Comparison of ENCODE assay signal across 2 cellular contexts in the genomic region with DNA sequence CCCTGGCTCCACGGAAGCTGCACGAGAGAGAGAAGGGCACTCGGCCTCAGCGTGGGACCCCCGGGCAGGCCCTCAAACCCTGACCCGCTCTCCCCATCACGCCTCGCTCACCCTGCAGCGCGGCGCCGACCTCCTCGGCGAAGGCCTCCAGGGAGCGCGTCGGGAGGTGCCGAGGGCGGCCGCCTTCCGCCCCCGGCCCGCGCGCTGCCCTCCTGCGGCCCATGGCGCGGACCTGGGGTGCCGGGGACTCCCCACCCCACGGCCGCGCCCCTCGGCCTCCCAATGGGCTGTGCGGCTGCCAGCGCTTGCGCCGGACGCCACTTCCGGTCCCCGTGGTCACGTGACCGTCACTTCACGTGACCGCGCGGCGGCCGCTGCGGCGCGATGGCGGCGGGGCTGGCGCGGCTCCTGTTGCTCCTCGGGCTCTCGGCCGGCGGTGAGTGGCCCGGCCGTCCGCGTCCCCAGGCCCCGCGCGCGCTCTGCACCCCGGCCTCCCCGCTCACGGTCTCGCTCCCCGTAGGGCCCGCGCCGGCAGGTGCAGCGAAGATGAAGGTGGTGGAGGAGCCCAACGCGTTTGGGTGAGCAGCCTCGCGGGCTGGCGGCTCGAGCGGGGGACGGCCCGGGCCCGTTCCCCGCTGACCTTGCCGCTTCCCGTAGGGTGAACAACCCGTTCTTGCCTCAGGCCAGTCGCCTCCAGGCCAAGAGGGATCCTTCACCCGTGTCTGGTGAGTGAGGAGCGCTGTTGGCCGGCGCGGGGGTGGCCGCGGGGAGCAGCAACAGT.
TF ChIP-seq lines count a peak whose summit lies in the region.

GNPTG (plus strand) TSS at position 350 of the 781 bp plus-strand sequence; CDS start at position 385, 35 bp downstream.
TSR3 (minus strand) TSS at position 297 of the 781 bp plus-strand sequence; CDS start at position 223, 74 bp downstream.

TF ChIP-seq in GM12891, 5 proteins besides CTCF, POLR2A, EP300 and RAD21:
- peak; percentile 3 for TF ChIP-seq PAX5 (IDR thresholded peaks at IDR 0.05; ENCODE audit: insufficient read depth, low read length, severe bottlenecking)
- TF ChIP-seq TAF1 (IDR thresholded peaks at IDR 0.05; ENCODE audit: low read depth, low read length), result peak; percentile 91
- peak; percentile 51 for TF ChIP-seq SPI1 (IDR thresholded peaks at IDR 0.05; ENCODE audit: low read depth, low read length)
- TF ChIP-seq POU2F2 (IDR thresholded peaks at IDR 0.05; ENCODE audit: low read depth, low read length), result peak; percentile 87; the same call in 1 of the 2 replicates
- peak; percentile 63 for TF ChIP-seq POLR2AphosphoS5 (IDR thresholded peaks at IDR 0.05; ENCODE audit: low read depth, low read length)
TF ChIP-seq in GM12891: peak in this region for 5.

TF ChIP-seq in K562, 482 proteins besides CTCF, POLR2A, EP300 and RAD21 (continues in another document):
- peak; percentile 73 for TF ChIP-seq POU5F1 (IDR thresholded peaks at IDR 0.05; ENCODE audit: borderline replicate concordance, low read depth, low read length, partially characterized antibody)
- peak; percentile 92 for TF ChIP-seq CBX1 (IDR thresholded peaks at IDR 0.05; ENCODE audit: low read depth)
- TF ChIP-seq ZNF184 (CRISPR knock-in tag; IDR thresholded peaks at IDR 0.05), result no peak
- TF ChIP-seq CCNT2 (IDR thresholded peaks at IDR 0.05; ENCODE audit: borderline replicate concordance, extremely low read depth, insufficient read length, low read depth, low read length), result peak; percentile 83
- peak; percentile 93 for TF ChIP-seq KLF1 (tag; IDR thresholded peaks at IDR 0.05)
- no peak; a peak in 1 of 4 replicates for TF ChIP-seq TEAD1 (CRISPR knock-in tag; IDR thresholded peaks at IDR 0.05)
- TF ChIP-seq E2F5 (CRISPR knock-in tag; IDR thresholded peaks at IDR 0.05), result no peak
- no peak for TF ChIP-seq ZNF696 (CRISPR knock-in tag; conservative IDR thresholded peaks at IDR 0.05)
- peak; percentile 66; the same call in 1 of the 2 replicates for TF ChIP-seq ZFX (CRISPR knock-in tag; IDR thresholded peaks at IDR 0.05)
- TF ChIP-seq ZBTB7A (IDR thresholded peaks at IDR 0.05; ENCODE audit: borderline replicate concordance, control insufficient read depth, low read depth, low read length), result peak; percentile 68; the same call in 1 of the 2 replicates
- TF ChIP-seq ZNF253 (CRISPR knock-in tag; conservative IDR thresholded peaks at IDR 0.05), result no peak
- TF ChIP-seq, protein P1, sequence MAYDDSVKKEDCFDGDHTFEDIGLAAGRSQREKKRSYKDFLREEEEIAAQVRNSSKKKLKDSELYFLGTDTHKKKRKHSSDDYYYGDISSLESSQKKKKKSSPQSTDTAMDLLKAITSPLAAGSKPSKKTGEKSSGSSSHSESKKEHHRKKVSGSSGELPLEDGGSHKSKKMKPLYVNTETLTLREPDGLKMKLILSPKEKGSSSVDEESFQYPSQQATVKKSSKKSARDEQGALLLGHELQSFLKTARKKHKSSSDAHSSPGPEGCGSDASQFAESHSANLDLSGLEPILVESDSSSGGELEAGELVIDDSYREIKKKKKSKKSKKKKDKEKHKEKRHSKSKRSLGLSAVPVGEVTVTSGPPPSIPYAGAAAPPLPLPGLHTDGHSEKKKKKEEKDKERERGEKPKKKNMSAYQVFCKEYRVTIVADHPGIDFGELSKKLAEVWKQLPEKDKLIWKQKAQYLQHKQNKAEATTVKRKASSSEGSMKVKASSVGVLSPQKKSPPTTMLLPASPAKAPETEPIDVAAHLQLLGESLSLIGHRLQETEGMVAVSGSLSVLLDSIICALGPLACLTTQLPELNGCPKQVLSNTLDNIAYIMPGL (CRISPR knock-in tag; IDR thresholded peaks at IDR 0.05), result peak; percentile 32; the same call in 1 of the 2 replicates
- 0 out of 2 replicates have a peak, but pooled peaks have one; percentile 18 for TF ChIP-seq ZBTB17 (CRISPR knock-in tag; IDR thresholded peaks at IDR 0.05)
- TF ChIP-seq ZNF384 (IDR thresholded peaks at IDR 0.05; ENCODE audit: low read depth, low read length), result no peak
- no peak for TF ChIP-seq ZNF75A (CRISPR knock-in tag; IDR thresholded peaks at IDR 0.05)
- no peak for TF ChIP-seq ILK (tag; IDR thresholded peaks at IDR 0.05; ENCODE audit: borderline replicate concordance, low read depth)
- peak; percentile 30; the same call in 1 of the 2 replicates for TF ChIP-seq ZNF76 (CRISPR knock-in tag; IDR thresholded peaks at IDR 0.05; ENCODE audit: borderline replicate concordance)
- TF ChIP-seq XRCC3 (IDR thresholded peaks at IDR 0.05), result no peak
- TF ChIP-seq CHD1 (IDR thresholded peaks at IDR 0.05; ENCODE audit: low read length), result peak; percentile 44
- no peak for TF ChIP-seq MTA1 (IDR thresholded peaks at IDR 0.05; ENCODE audit: borderline replicate concordance)
- TF ChIP-seq ZNF24 (IDR thresholded peaks at IDR 0.05), result peak; percentile 19; the same call in 1 of the 2 replicates
- TF ChIP-seq PTBP1 (IDR thresholded peaks at IDR 0.05; ENCODE audit: low read depth, low read length), result no peak
- TF ChIP-seq CBX3 (IDR thresholded peaks at IDR 0.05; ENCODE audit: borderline replicate concordance in 1 of 2, low read length in 2 of 2), result no peak
- no peak for TF ChIP-seq NFXL1 (CRISPR knock-in tag; IDR thresholded peaks at IDR 0.05)
- no peak for TF ChIP-seq ZNF41 (CRISPR knock-in tag; conservative IDR thresholded peaks at IDR 0.05)
- no peak for TF ChIP-seq HOXB6 (CRISPR knock-in tag; IDR thresholded peaks at IDR 0.05; ENCODE audit: borderline replicate concordance)
- TF ChIP-seq DNMT1 (IDR thresholded peaks at IDR 0.05), result no peak
- no peak for TF ChIP-seq ZNF124 (CRISPR knock-in tag; IDR thresholded peaks at IDR 0.05)
- no peak for TF ChIP-seq BACH1 (tag; IDR thresholded peaks at IDR 0.05)
- peak; percentile 99 for TF ChIP-seq ETS1 (conservative IDR thresholded peaks at IDR 0.05; ENCODE audit: control insufficient read depth, low read depth, low read length)
- TF ChIP-seq CAMTA2 (CRISPR knock-in tag; conservative IDR thresholded peaks at IDR 0.05), result no peak
- peak in 1 of 2 experiments; percentile 3; a peak in 1 of 4 replicates for TF ChIP-seq FOXK2 (conservative IDR thresholded peaks at IDR 0.05 in 1 of 2, IDR thresholded peaks at IDR 0.05 in 1 of 2; ENCODE audit: low read depth in 2 of 2)
- peak; percentile 65; the same call in 1 of the 2 replicates for TF ChIP-seq MTA3 (IDR thresholded peaks at IDR 0.05; ENCODE audit: borderline replicate concordance)
- peak in 1 of 2 experiments; percentile 93; a peak in 2 of 4 replicates for TF ChIP-seq KDM4B (IDR thresholded peaks at IDR 0.05; ENCODE audit: borderline replicate concordance in 2 of 2, low read depth in 1 of 2)
- no peak for TF ChIP-seq MYBL2 (IDR thresholded peaks at IDR 0.05; ENCODE audit: low read depth)
- TF ChIP-seq MYBL2 (CRISPR knock-in tag; IDR thresholded peaks at IDR 0.05; ENCODE audit: borderline replicate concordance), result no peak
- TF ChIP-seq CREM (IDR thresholded peaks at IDR 0.05; ENCODE audit: low read depth), result peak; percentile 92
- TF ChIP-seq RCOR1 (IDR thresholded peaks at IDR 0.05; ENCODE audit: borderline replicate concordance in 1 of 2, low read depth in 2 of 2, low read length in 2 of 2), result peak in 1 of 2 experiments; percentile 81; a peak in 1 of 4 replicates
- no peak for TF ChIP-seq SMARCC2 (IDR thresholded peaks at IDR 0.05; ENCODE audit: low read depth)
- TF ChIP-seq, protein P2, sequence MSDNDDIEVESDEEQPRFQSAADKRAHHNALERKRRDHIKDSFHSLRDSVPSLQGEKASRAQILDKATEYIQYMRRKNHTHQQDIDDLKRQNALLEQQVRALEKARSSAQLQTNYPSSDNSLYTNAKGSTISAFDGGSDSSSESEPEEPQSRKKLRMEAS (CRISPR knock-in tag; IDR thresholded peaks at IDR 0.05), result peak; percentile 50
- TF ChIP-seq JUN (IDR thresholded peaks at IDR 0.05; ENCODE audit: borderline replicate concordance, low read depth, low read length), result peak; percentile 46; the same call in 1 of the 2 replicates
- no peak for TF ChIP-seq JUN (CRISPR knock-in tag; IDR thresholded peaks at IDR 0.05; ENCODE audit: borderline replicate concordance)
- no peak for TF ChIP-seq NFE2L1 (tag; IDR thresholded peaks at IDR 0.05; ENCODE audit: borderline replicate concordance, low read depth)
- TF ChIP-seq CLOCK (CRISPR knock-in tag; IDR thresholded peaks at IDR 0.05; ENCODE audit: borderline replicate concordance), result 0 out of 2 replicates have a peak, but pooled peaks have one; percentile 54
- peak; percentile 98 for TF ChIP-seq ELF2 (CRISPR knock-in tag; IDR thresholded peaks at IDR 0.05)
- no peak for TF ChIP-seq NFATC3 (IDR thresholded peaks at IDR 0.05)
- no peak for TF ChIP-seq ELF4 (CRISPR knock-in tag; IDR thresholded peaks at IDR 0.05)
- TF ChIP-seq, protein P3, sequence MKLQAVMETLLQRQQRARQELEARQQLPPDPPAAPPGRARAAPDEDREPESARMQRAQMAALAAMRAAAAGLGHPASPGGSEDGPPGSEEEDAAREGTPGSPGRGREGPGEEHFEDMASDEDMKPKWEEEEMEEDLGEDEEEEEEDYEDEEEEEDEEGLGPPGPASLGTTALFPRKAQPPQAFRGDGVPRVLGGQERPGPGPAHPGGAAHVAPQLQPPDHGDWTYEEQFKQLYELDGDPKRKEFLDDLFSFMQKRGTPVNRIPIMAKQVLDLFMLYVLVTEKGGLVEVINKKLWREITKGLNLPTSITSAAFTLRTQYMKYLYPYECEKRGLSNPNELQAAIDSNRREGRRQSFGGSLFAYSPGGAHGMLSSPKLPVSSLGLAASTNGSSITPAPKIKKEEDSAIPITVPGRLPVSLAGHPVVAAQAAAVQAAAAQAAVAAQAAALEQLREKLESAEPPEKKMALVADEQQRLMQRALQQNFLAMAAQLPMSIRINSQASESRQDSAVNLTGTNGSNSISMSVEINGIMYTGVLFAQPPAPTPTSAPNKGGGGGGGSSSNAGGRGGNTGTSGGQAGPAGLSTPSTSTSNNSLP (IDR thresholded peaks at IDR 0.05; ENCODE audit: borderline replicate concordance, low read depth, low read length), result no peak
- 0 out of 2 replicates have a peak, but pooled peaks have one; percentile 13 for TF ChIP-seq SPI1 (IDR thresholded peaks at IDR 0.05; ENCODE audit: borderline replicate concordance, low read depth, low read length)
- no peak for TF ChIP-seq ARNT (IDR thresholded peaks at IDR 0.05)
- TF ChIP-seq NR4A1 (CRISPR knock-in tag; IDR thresholded peaks at IDR 0.05), result no peak
- TF ChIP-seq NR4A1 (tag; IDR thresholded peaks at IDR 0.05), result peak; percentile 64; the same call in 1 of the 2 replicates
- TF ChIP-seq ARID2 (IDR thresholded peaks at IDR 0.05), result no peak
- TF ChIP-seq GABPB1 (CRISPR knock-in tag; IDR thresholded peaks at IDR 0.05), result peak; percentile 94
- TF ChIP-seq ZNF507 (tag; conservative IDR thresholded peaks at IDR 0.05), result no peak
- 0 out of 2 replicates have a peak, but pooled peaks have one; percentile 27 for TF ChIP-seq ETV1 (tag; conservative IDR thresholded peaks at IDR 0.05; ENCODE audit: low read depth)
- TF ChIP-seq SMAD4 (CRISPR knock-in tag; conservative IDR thresholded peaks at IDR 0.05), result peak; percentile 52; the same call in 1 of the 2 replicates
- TF ChIP-seq SIN3B (IDR thresholded peaks at IDR 0.05; ENCODE audit: low read depth), result peak; percentile 100
- peak; percentile 54; the same call in 1 of the 2 replicates for TF ChIP-seq SREBF1 (IDR thresholded peaks at IDR 0.05; ENCODE audit: borderline replicate concordance, low read depth, low read length)
- TF ChIP-seq EGR1 (conservative IDR thresholded peaks at IDR 0.05), result peak; percentile 48
- TF ChIP-seq CEBPB (tag; IDR thresholded peaks at IDR 0.05), result no peak
- peak; percentile 49; the same call in 1 of the 2 replicates for TF ChIP-seq MBD2 (IDR thresholded peaks at IDR 0.05; ENCODE audit: borderline replicate concordance, low read depth)
- peak in 1 of 2 experiments; percentile 92; a peak in 3 of 4 replicates for TF ChIP-seq NONO (IDR thresholded peaks at IDR 0.05; ENCODE audit: low read depth in 2 of 2, low read length in 1 of 2)
- no peak for TF ChIP-seq ZSCAN29 (IDR thresholded peaks at IDR 0.05)
- 0 out of 2 replicates have a peak, but pooled peaks have one; percentile 45 for TF ChIP-seq THAP7 (CRISPR knock-in tag; IDR thresholded peaks at IDR 0.05)
